In genomic region chr20:37194616-37195015, GRCh38 we compare ENCODE assay signal across 12 cellular contexts. TPM values are rescaled to one million over a fixed set of nuclear protein-coding genes. Genes with fewer than 3 reads are reported as not detected.
A peak's percentile ranks its signal among the peaks of the same experiment; 100 is the strongest.
DNase-seq lines count a peak whose midpoint lies in the region; ATAC-seq and TF ChIP-seq lines count a peak whose summit lies in the region.
"Had no signal": no experiment of that assay in that cellular context is flagged by ENCODE, and none has a peak within 500 bp of the region (broad histone marks: within the 10 kb centered on the region; RNA-seq: fewer than 3 reads in every experiment).

No MANE protein-coding gene starts in this region.

- H3K27ac Mint-ChIP-seq in activated naive CD4-positive, alpha-beta T cell treated with anti-CD3 and anti-CD28 coated beads, Interleukin-2, amount 50 U/mL, for 24 hours, result peak overlapping the region; percentile 92
- peak overlapping the region; percentile 97 for H3K27ac Mint-ChIP-seq in WTC11
- peak overlapping the region; percentile 26 to 83 for H3K27ac Mint-ChIP-seq in effector memory CD8-positive, alpha-beta T cell
- H3K27ac Mint-ChIP-seq in stimulated activated effector memory CD8-positive, alpha-beta T cell treated with anti-CD3 and anti-CD28 coated beads, Interleukin-12 subunit alpha, Interleukin-12 subunit beta, amount 100 ng/mL, for 72 hours, result peak overlapping the region; percentile 24

- H3K4me1 Mint-ChIP-seq in activated naive CD4-positive, alpha-beta T cell treated with anti-CD3 and anti-CD28 coated beads, Interleukin-2, amount 50 U/mL, for 24 hours, result peaks cover 66% of the 10 kb centered on the region
- H3K4me1 Mint-ChIP-seq in WTC11, result peaks cover 29% of the 10 kb centered on the region
- H3K4me1 Mint-ChIP-seq in effector memory CD8-positive, alpha-beta T cell (ENCODE audit: low read depth in 2 of 2), result peaks cover 58 to 66% of the 10 kb centered on the region in 2 donors
- peaks cover 68% of the 10 kb centered on the region for H3K4me1 Mint-ChIP-seq in stimulated activated effector memory CD8-positive, alpha-beta T cell treated with anti-CD3 and anti-CD28 coated beads, Interleukin-12 subunit alpha, Interleukin-12 subunit beta, amount 100 ng/mL, for 72 hours

- POLR2A ChIA-PET in WTC11 (lab: Charles Lee), result no interaction called here

- DNase-seq in activated naive CD4-positive, alpha-beta T cell treated with anti-CD3 and anti-CD28 coated beads, Interleukin-2, amount 50 U/mL, for 16 hours, result no peak
- DNase-seq in WTC11 (ENCODE audit: low spot score) (no peak), NCI-H446 (lab: John Stamatoyannopoulos, UW) (no peak)
- no peak for DNase-seq in effector memory CD8-positive, alpha-beta T cell
- no peak for DNase-seq in stimulated activated effector memory CD8-positive, alpha-beta T cell treated with anti-CD3 and anti-CD28 coated beads, Interleukin-12 subunit alpha, Interleukin-12 subunit beta, amount 100 ng/mL, for 72 hours (ENCODE audit: low spot score in 2 of 2)
- DNase-seq: NCI-H510A treated with DMSO at 0.1 percent for 48 hours, transverse colon had no signal

- TF ChIP-seq CTCF in WTC11 (IDR thresholded peaks at IDR 0.05), result no peak

- CTCF ChIA-PET in WTC11 (lab: Charles Lee), result interaction anchor here (1.0 to 2.2 kb wide), 18 partner anchors 10 to 564 kb away, joined by 3 to 25 read pairs (median 7); partner anchors contain the start of genes MROH8 and RPN2

- ATAC-seq in WTC11 (no peak), GM21723 (IDR thresholded peaks at IDR 0.05; ENCODE audit: unreplicated experiment) (no peak), GM21515 (IDR thresholded peaks at IDR 0.05; ENCODE audit: unreplicated experiment) (no peak)
- ATAC-seq in effector memory CD8-positive, alpha-beta T cell (replicated peaks), result no peak
- ATAC-seq in stimulated activated effector memory CD8-positive, alpha-beta T cell treated with anti-CD3 and anti-CD28 coated beads, Interleukin-12 subunit alpha, Interleukin-12 subunit beta, amount 100 ng/mL, for 72 hours, result no peak
- ATAC-seq: activated CD4-positive, CD25-positive, alpha-beta regulatory T cell treated with anti-CD3 and anti-CD28 coated beads, Interleukin-2, amount 50 U/mL, for 24 hours; Right ventricle myocardium inferior had no signal

- H3K4me3 Mint-ChIP-seq in activated naive CD4-positive, alpha-beta T cell treated with anti-CD3 and anti-CD28 coated beads, Interleukin-2, amount 50 U/mL, for 24 hours, result peak overlapping the region; percentile 59
- H3K4me3 Mint-ChIP-seq in WTC11, result no peak overlapping the region
- peak overlapping the region in 1 of 2 donors; percentile 22 for H3K4me3 Mint-ChIP-seq in effector memory CD8-positive, alpha-beta T cell
- H3K4me3 Mint-ChIP-seq in stimulated activated effector memory CD8-positive, alpha-beta T cell treated with anti-CD3 and anti-CD28 coated beads, Interleukin-12 subunit alpha, Interleukin-12 subunit beta, amount 100 ng/mL, for 72 hours, result no peak overlapping the region

- no peaks in the 10 kb centered on the region for H3K27me3 Mint-ChIP-seq in activated naive CD4-positive, alpha-beta T cell treated with anti-CD3 and anti-CD28 coated beads, Interleukin-2, amount 50 U/mL, for 24 hours
- no peaks in the 10 kb centered on the region for H3K27me3 Mint-ChIP-seq in WTC11 (ENCODE audit: low read depth)
- no peaks in the 10 kb centered on the region for H3K27me3 Mint-ChIP-seq in effector memory CD8-positive, alpha-beta T cell

- peaks cover 10% of the 10 kb centered on the region for H3K36me3 Mint-ChIP-seq in activated naive CD4-positive, alpha-beta T cell treated with anti-CD3 and anti-CD28 coated beads, Interleukin-2, amount 50 U/mL, for 24 hours
- peaks cover 44% of the 10 kb centered on the region for H3K36me3 Mint-ChIP-seq in WTC11
- H3K36me3 Mint-ChIP-seq in effector memory CD8-positive, alpha-beta T cell (ENCODE audit: insufficient read depth), result peaks cover 37% of the 10 kb centered on the region
- H3K36me3 Mint-ChIP-seq in stimulated activated effector memory CD8-positive, alpha-beta T cell treated with anti-CD3 and anti-CD28 coated beads, Interleukin-12 subunit alpha, Interleukin-12 subunit beta, amount 100 ng/mL, for 72 hours, result peaks cover 79% of the 10 kb centered on the region

- no peaks in the 10 kb centered on the region for H3K9me3 Mint-ChIP-seq in activated naive CD4-positive, alpha-beta T cell treated with anti-CD3 and anti-CD28 coated beads, Interleukin-2, amount 50 U/mL, for 24 hours
- no peaks in the 10 kb centered on the region for H3K9me3 Mint-ChIP-seq in WTC11
- H3K9me3 Mint-ChIP-seq in effector memory CD8-positive, alpha-beta T cell, result no peaks in the 10 kb centered on the region
- H3K9me3 Mint-ChIP-seq in stimulated activated effector memory CD8-positive, alpha-beta T cell treated with anti-CD3 and anti-CD28 coated beads, Interleukin-12 subunit alpha, Interleukin-12 subunit beta, amount 100 ng/mL, for 72 hours, result no peaks in the 10 kb centered on the region

TF ChIP-seq in WTC11, 78 proteins besides CTCF, POLR2A, EP300 and RAD21:
- TF ChIP-seq SMAD4 (CRISPR knock-in tag; IDR thresholded peaks at IDR 0.05) (no peak), NR3C1 (CRISPR knock-in tag; conservative IDR thresholded peaks at IDR 0.05; ENCODE audit: low read depth) (no peak), ESRRA (CRISPR knock-in tag; IDR thresholded peaks at IDR 0.05; ENCODE audit: borderline replicate concordance) (no peak), NFYB (CRISPR knock-in tag; conservative IDR thresholded peaks at IDR 0.05; ENCODE audit: low read depth) (no peak), RELA (CRISPR knock-in tag; IDR thresholded peaks at IDR 0.05; ENCODE audit: borderline replicate concordance) (no peak), IRF1 (CRISPR knock-in tag; IDR thresholded peaks at IDR 0.05) (no peak), NR2C2 (CRISPR knock-in tag; IDR thresholded peaks at IDR 0.05) (no peak), PREB (CRISPR knock-in tag; IDR thresholded peaks at IDR 0.05; ENCODE audit: borderline replicate concordance) (no peak), MYBL2 (CRISPR knock-in tag; IDR thresholded peaks at IDR 0.05) (no peak), ERG (CRISPR knock-in tag; IDR thresholded peaks at IDR 0.05) (no peak), MXD4 (CRISPR knock-in tag; IDR thresholded peaks at IDR 0.05; ENCODE audit: borderline replicate concordance) (no peak), TP53 (CRISPR knock-in tag; IDR thresholded peaks at IDR 0.05) (no peak), TEAD1 (CRISPR knock-in tag; IDR thresholded peaks at IDR 0.05) (no peak), ZNF138 (CRISPR knock-in tag; conservative IDR thresholded peaks at IDR 0.05) (no peak), ETV6 (CRISPR knock-in tag; IDR thresholded peaks at IDR 0.05) (no peak)
TF ChIP-seq in WTC11: peak in this region for 0.

RNA-seq across cellular contexts. Expression of gene MROH8, which starts 15.3 kb away (rescaled TPM):
- 0.50 to 0.92 TPM (median 0.89 TPM) in 3 replicates for total RNA-seq in WTC11 (2021)

RNA-seq across cellular contexts. Expression of gene RPN2, which starts 15.5 kb away (rescaled TPM):
- total RNA-seq in WTC11 (2021), result 205 to 233 TPM (median 227 TPM) in 3 replicates

Comparison
In these comparisons a context has a peak if more than half of its experiments do, and no peak if none do; other contexts are left out.
1. H3K27ac Mint-ChIP-seq: peak in every context shown above with its lines; median percentile 97 in WTC11; 92 in activated naive CD4-positive, alpha-beta T cell treated with anti-CD3 and anti-CD28 coated beads, Interleukin-2, amount 50 U/mL, for 24 hours; 54 in effector memory CD8-positive, alpha-beta T cell; 24 in stimulated activated effector memory CD8-positive, alpha-beta T cell treated with anti-CD3 and anti-CD28 coated beads, Interleukin-12 subunit alpha, Interleukin-12 subunit beta, amount 100 ng/mL, for 72 hours.